ENCODE assay signal across 9 cellular contexts in the genomic region with DNA sequence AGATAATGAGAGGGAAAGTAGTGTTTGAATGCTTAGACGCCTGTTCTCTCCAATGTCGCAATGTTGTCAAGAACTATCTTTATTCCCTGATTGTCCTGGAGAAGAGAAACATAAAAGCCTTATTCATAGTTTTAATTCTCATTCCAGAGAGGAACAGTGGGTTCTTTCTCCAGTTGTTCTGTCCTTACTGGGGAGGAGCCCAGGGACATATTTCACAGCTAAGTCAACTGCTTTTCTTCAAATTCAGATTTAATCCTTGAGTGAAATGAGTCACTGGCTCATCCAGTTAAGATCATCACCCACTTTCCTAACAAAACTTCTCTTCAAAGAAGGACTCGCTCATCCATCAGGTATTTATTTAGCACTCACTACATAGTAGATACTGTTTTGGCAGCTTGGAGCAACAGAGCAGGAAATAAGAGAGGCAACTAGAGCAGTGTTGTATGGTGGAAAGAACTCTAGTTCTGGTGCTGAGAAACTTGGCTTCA.
DNase-seq lines count a peak whose midpoint lies in the region; ATAC-seq and TF ChIP-seq lines count a peak whose summit lies in the region.
"Had no signal": no experiment of that assay in that cellular context is flagged by ENCODE, and none has a peak within 500 bp of the region (broad histone marks: within the 10 kb centered on the region; RNA-seq: fewer than 3 reads in every experiment).

No MANE protein-coding gene starts in this region.

- no peak for ATAC-seq in GM19324 (IDR thresholded peaks at IDR 0.05; ENCODE audit: low FRiP score, unreplicated experiment)
- ATAC-seq in GM19397 (IDR thresholded peaks at IDR 0.05; ENCODE audit: unreplicated experiment) = no peak

- H3K27ac ChIP-seq in HUES48 (ENCODE audit: low read depth, low read length) = peak overlapping the region; percentile 16
- H3K27ac ChIP-seq in testis = peak overlapping the region; percentile 88 to 93

- peak overlapping the region; percentile 69 for H3K27ac Mint-ChIP-seq in chondrocyte (ENCODE audit: unreplicated experiment)

- no peak for TF ChIP-seq CTCF in chondrocyte (IDR thresholded peaks at IDR 0.05)
- TF ChIP-seq CTCF in testis (IDR thresholded peaks at IDR 0.05) = no peak

- H3K27me3 Mint-ChIP-seq in chondrocyte (ENCODE audit: low read depth) = no peaks in the 10 kb centered on the region

- peaks cover 9% of the 10 kb centered on the region; the same call in 1 of the 2 replicates for H3K4me1 ChIP-seq in HUES48 (ENCODE audit: control insufficient read depth, insufficient read depth, low read length)
- peaks cover 47% of the 10 kb centered on the region for H3K4me1 ChIP-seq in testis

- no peak for TF ChIP-seq POLR2A in testis (IDR thresholded peaks at IDR 0.05)

- H3K9me3 ChIP-seq in HUES48 (ENCODE audit: control insufficient read depth, insufficient read depth, low read length) (no peaks in the 10 kb centered on the region), testis (no peaks in the 10 kb centered on the region)

- H3K36me3 ChIP-seq in HUES48 (ENCODE audit: control insufficient read depth, insufficient read depth, low read length) (no peaks in the 10 kb centered on the region), testis (ENCODE audit: low read depth, missing control alignments) (no peaks in the 10 kb centered on the region)

- H3K4me3 ChIP-seq in HUES48 (ENCODE audit: low read depth, low read length) (no peak overlapping the region), testis (no peak overlapping the region)

- no peaks in the 10 kb centered on the region for H3K27me3 ChIP-seq in HUES48 (ENCODE audit: control insufficient read depth, insufficient read depth, low read length)
- no peaks in the 10 kb centered on the region for H3K27me3 ChIP-seq in testis

- DNase-seq in chondrocyte (ENCODE audit: low spot score) (no peak), kidney glomerular epithelial cell (lab: John Stamatoyannopoulos, UW) (peak; percentile 77), testis (peak; percentile 67), OCI-M1 (lab: John Stamatoyannopoulos, UW) (no peak), germinal center (ENCODE audit: low spot score) (no peak)
- DNase-seq: erythroblast had no signal

- no peak overlapping the region for H3K9ac ChIP-seq in HUES48 (ENCODE audit: low read depth, low read length)

- H3K9me3 Mint-ChIP-seq in chondrocyte (ENCODE audit: low read depth) = no peaks in the 10 kb centered on the region

- H3K36me3 Mint-ChIP-seq in chondrocyte (ENCODE audit: low read depth) = no peaks in the 10 kb centered on the region

- WGBS in testis, 2 donors = 27 to 49% methylated on average over 3 of the region's 3 CpGs

- no peak overlapping the region for H3K4me3 Mint-ChIP-seq in chondrocyte (ENCODE audit: unreplicated experiment)

- intact Hi-C loops in testis (cut with DNase I; ENCODE audit: low total_unique reads) = no loop called here

- peaks cover 55% of the 10 kb centered on the region for H3K4me1 Mint-ChIP-seq in chondrocyte (ENCODE audit: low read depth)

Comparison
In these comparisons a context has a peak if more than half of its experiments do, and no peak if none do; other contexts are left out.
1. DNase-seq: peak in kidney glomerular epithelial cell (single experiment) and testis (single experiment); none in chondrocyte (single experiment), OCI-M1 (single experiment) and germinal center (single experiment).